Comparison of ENCODE assay signal across 9 cellular contexts in the genomic region with DNA sequence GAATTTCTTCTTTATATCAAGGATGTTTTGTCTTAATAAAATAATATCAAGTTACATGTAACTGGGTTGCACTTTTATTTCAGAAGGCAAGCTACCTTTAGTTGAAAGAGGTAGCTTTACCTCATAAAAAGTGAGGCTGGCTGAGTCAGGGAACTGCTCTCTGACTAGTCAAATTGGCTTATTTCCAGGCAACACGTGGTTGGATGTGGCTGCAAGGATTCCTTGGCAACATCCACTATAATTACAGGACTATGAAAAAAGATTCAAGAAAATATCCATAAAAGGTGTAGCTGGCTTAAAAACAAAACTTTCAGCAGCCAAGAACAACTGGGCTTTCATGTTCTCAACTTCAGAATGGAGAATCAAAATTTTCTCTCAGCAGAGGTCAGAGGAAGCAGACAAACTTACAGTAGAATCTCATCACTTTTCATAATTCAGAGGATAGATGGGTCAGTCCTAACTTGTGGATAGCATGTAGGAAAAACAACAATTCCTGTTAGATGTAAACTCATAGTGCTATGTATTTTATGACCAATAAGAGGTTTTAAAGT.
DNase-seq lines count a peak whose midpoint lies in the region; ATAC-seq and TF ChIP-seq lines count a peak whose summit lies in the region.
"Had no signal": no experiment of that assay in that cellular context is flagged by ENCODE, and none has a peak within 500 bp of the region (broad histone marks: within the 10 kb centered on the region; RNA-seq: fewer than 3 reads in every experiment).

No MANE protein-coding gene starts in this region.

- peak in 3 of 4 donors; percentile 64 to 78 (median 67) for ATAC-seq in heart left ventricle
- ATAC-seq in HG03280 (IDR thresholded peaks at IDR 0.05; ENCODE audit: unreplicated experiment): no peak

- no peak overlapping the region for H3K27ac ChIP-seq in heart left ventricle
- H3K27ac ChIP-seq: Peyer's patch had no signal

- peaks cover 0 to 24% (median 7%) of the 10 kb centered on the region in 12 donors for H3K4me1 ChIP-seq in heart left ventricle
- H3K4me1 ChIP-seq: Peyer's patch had no signal

- no peaks in the 10 kb centered on the region for H3K36me3 ChIP-seq in heart left ventricle
- H3K36me3 ChIP-seq: Peyer's patch had no signal

- no peaks in the 10 kb centered on the region for H3K9me3 ChIP-seq in heart left ventricle
- H3K9me3 ChIP-seq: Peyer's patch had no signal

- peak in 3 of 5 donors; percentile 38 to 57 (median 39) for DNase-seq in heart left ventricle
- DNase-seq in cardiac septum (ENCODE audit: low spot score): no peak
- DNase-seq in T1000 (lab: John Stamatoyannopoulos, UW): peak; percentile 37
- DNase-seq in globus pallidus (ENCODE audit: low spot score): peak; percentile 12
- no peak for DNase-seq in GM13976 (ENCODE audit: low spot score)
- no peak for DNase-seq in posterior cingulate gyrus
- no peak for DNase-seq in stimulated activated CD4-positive, alpha-beta T cell treated with anti-CD3 and anti-CD28 coated beads, Interleukin-15, amount 100 ng/mL, for 24 hours

- WGBS in heart left ventricle, 4 donors: 0 to 3% (median 0%) methylated on average over 1 of the region's 1 CpG

- in situ Hi-C loops in GM13976 (cut with MboI; ENCODE audit: low sequenced_read_pairs, unreplicated experiment): no loop called here

- intact Hi-C loops in heart left ventricle (cut with DNase I): loop anchor here in 1 of 10 donors (1.0 kb wide), 1 partner anchor 18 kb away; no protein-coding TSS in a partner anchor
- intact Hi-C loops in cardiac septum (cut with DNase I): no loop called here
- intact Hi-C loops in posterior cingulate gyrus (cut with DNase I): no loop called here

- H3K4me3 ChIP-seq in heart left ventricle: no peak overlapping the region
- H3K4me3 ChIP-seq: Peyer's patch had no signal

- TF ChIP-seq CTCF in heart left ventricle (IDR thresholded peaks at IDR 0.05) (no peak), GM13976 (IDR thresholded peaks at IDR 0.05; ENCODE audit: borderline replicate concordance, control extremely low read depth, extremely low read depth, insufficient read depth, missing control alignments) (no peak)

- no peak for TF ChIP-seq POLR2A in heart left ventricle (IDR thresholded peaks at IDR 0.05)

- no peaks in the 10 kb centered on the region for H3K27me3 ChIP-seq in heart left ventricle
- H3K27me3 ChIP-seq: Peyer's patch had no signal

Comparison
In these comparisons a context has a peak if more than half of its experiments do, and no peak if none do; other contexts are left out.
1. DNase-seq: peak in heart left ventricle (3 of 5), T1000 (single experiment) and globus pallidus (single experiment); none in cardiac septum (single experiment), GM13976 (single experiment), posterior cingulate gyrus (0 of 10) and stimulated activated CD4-positive, alpha-beta T cell treated with anti-CD3 and anti-CD28 coated beads, Interleukin-15, amount 100 ng/mL, for 24 hours (single experiment).